Comparison of ENCODE assay signal across 13 cellular contexts in the genomic region with DNA sequence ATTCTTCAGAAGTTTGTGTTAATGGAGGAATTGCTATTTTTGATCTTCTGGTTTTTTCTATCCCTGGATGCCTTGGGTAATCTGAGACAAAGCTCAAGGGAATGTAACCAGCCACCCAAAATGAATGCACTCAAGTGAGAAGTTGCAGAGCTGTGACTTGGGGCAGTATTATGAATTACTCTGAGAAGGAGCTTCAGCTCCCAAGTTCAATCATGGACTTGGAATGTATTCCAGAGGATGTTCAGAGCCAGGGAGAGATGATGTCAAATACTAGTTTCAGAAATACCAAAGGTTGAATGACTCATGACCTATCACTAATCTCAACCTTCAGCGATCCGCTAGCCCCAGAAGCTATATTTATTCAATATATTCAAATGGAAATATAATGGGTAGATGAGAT.
DNase-seq lines count a peak whose midpoint lies in the region; ATAC-seq and TF ChIP-seq lines count a peak whose summit lies in the region.
"Had no signal": no experiment of that assay in that cellular context is flagged by ENCODE, and none has a peak within 500 bp of the region (broad histone marks: within the 10 kb centered on the region; RNA-seq: fewer than 3 reads in every experiment).

No MANE protein-coding gene starts in this region.

- H3K27ac ChIP-seq in psoas muscle, result no peak overlapping the region
- H3K27ac ChIP-seq: heart right ventricle, transverse colon had no signal

- H3K4me3 ChIP-seq in fibroblast of mammary gland (ENCODE audit: control insufficient read depth, low read depth, low read length), result no peak overlapping the region
- H3K4me3 ChIP-seq in skeletal muscle cell (ENCODE audit: low read depth, low read length), result no peak overlapping the region
- no peak overlapping the region for H3K4me3 ChIP-seq in psoas muscle
- H3K4me3 ChIP-seq: heart right ventricle, transverse colon had no signal

- in situ Hi-C loops in SK-MEL-5 (cut with HindIII; ENCODE audit: low pct_unique_long_range_greater_than_20kb, low sequenced_read_pairs), result no loop called here

- DNase-seq in EL, result peak; percentile 95
- peak; percentile 42 for DNase-seq in SK-MEL-5 (ENCODE audit: low read depth, low spot score)
- peak; percentile 85 for DNase-seq in fibroblast of mammary gland (ENCODE audit: low read depth)
- DNase-seq in skeletal muscle cell (ENCODE audit: low read depth), result peak; percentile 61
- no peak for DNase-seq in psoas muscle
- no peak for DNase-seq in GM10248 (ENCODE audit: extremely low spot score)
- DNase-seq in GM19238 (ENCODE audit: insufficient read length, low spot score), result no peak
- DNase-seq: activated CD4-positive, alpha-beta T cell treated with anti-CD3 and anti-CD28 coated beads, Interleukin-2, amount 50 U/mL, for 1 hour; heart right ventricle; Right ventricle myocardium superior; T-helper 9 cell; transverse colon had no signal

- no peaks in the 10 kb centered on the region for H3K27me3 ChIP-seq in psoas muscle (ENCODE audit: insufficient read depth in 3 of 3, low read length in 2 of 3)
- H3K27me3 ChIP-seq: heart right ventricle, transverse colon had no signal

- no peak for TF ChIP-seq CTCF in fibroblast of mammary gland (conservative IDR thresholded peaks at IDR 0.05; ENCODE audit: control insufficient read depth, insufficient read depth, low read depth, low read length)
- TF ChIP-seq CTCF in psoas muscle (IDR thresholded peaks at IDR 0.05), result no peak
- no peak for TF ChIP-seq CTCF in GM10248 (IDR thresholded peaks at IDR 0.05; ENCODE audit: control extremely low read depth, extremely low read depth, low read depth, missing control alignments)

- H3K9me3 ChIP-seq in psoas muscle, result peaks cover 9% of the 10 kb centered on the region
- H3K9me3 ChIP-seq: transverse colon had no signal

- H3K4me1 ChIP-seq in psoas muscle, result no peaks in the 10 kb centered on the region
- H3K4me1 ChIP-seq: heart right ventricle, transverse colon had no signal

- no peak for ATAC-seq in psoas muscle
- ATAC-seq: left lobe of liver had no signal

- 43 to 84% (median 52%) methylated on average over 2 of the region's 2 CpGs for WGBS in psoas muscle, 3 donors

- POLR2A ChIA-PET in GM10248 (lab: Yijun Ruan, JAX), result no interaction called here

- intact Hi-C loops in psoas muscle (cut with DNase I), result no loop called here

- no peaks in the 10 kb centered on the region for H3K36me3 ChIP-seq in psoas muscle (ENCODE audit: insufficient read depth in 1 of 2, low read depth in 1 of 2)
- H3K36me3 ChIP-seq: transverse colon had no signal

- CTCF ChIA-PET in GM10248 (lab: Yijun Ruan, JAX), result interaction anchor here (1.2 kb wide), 1 partner anchor 11 kb away, joined by 3 read pairs; no protein-coding TSS in a partner anchor

Comparison
In these comparisons a context has a peak if more than half of its experiments do, and no peak if none do; other contexts are left out.
1. DNase-seq: peak in EL (single experiment), SK-MEL-5 (single experiment), fibroblast of mammary gland (single experiment) and skeletal muscle cell (single experiment); none in psoas muscle (0 of 2), GM10248 (single experiment) and GM19238 (single experiment).